Comparison of ENCODE assay signal across 2 cellular contexts in the genomic region with DNA sequence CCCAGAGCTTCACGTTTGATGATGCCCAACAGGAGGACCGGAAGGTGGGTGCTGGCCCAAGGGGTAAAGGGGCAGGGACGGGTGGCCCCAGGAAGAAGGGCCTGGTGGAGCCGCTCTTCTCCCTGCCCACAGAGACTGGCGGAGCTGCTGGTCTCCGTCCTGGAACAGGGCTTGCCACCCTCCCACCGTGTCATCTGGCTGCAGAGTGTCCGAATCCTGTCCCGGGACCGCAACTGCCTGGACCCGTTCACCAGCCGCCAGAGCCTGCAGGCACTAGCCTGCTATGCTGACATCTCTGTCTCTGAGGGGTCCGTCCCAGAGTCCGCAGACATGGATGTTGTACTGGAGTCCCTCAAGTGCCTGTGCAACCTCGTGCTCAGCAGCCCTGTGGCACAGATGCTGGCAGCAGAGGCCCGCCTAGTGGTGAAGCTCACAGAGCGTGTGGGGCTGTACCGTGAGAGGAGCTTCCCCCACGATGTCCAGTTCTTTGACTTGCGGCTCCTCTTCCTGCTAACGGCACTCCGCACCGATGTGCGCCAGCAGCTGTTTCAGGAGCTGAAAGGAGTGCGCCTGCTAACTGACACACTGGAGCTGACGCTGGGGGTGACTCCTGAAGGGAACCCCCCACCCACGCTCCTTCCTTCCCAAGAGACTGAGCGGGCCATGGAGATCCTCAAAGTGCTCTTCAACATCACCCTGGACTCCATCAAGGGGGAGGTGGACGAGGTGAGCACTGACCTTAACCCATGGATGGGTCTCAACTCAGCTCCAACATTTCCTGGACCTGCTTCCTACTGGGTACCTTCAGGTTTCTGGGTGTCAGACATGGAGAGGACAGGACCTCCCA.
TF ChIP-seq lines count a peak whose summit lies in the region.

No MANE protein-coding gene starts in this region.

TF ChIP-seq in H1, 55 proteins besides CTCF, POLR2A, EP300 and RAD21 (continues in another document):
- no peak for TF ChIP-seq YY1 (IDR thresholded peaks at IDR 0.05; ENCODE audit: low read depth, low read length)
- TF ChIP-seq KDM4A (IDR thresholded peaks at IDR 0.05; ENCODE audit: low read depth, low read length, severe bottlenecking) = no peak
- TF ChIP-seq SRF (IDR thresholded peaks at IDR 0.05; ENCODE audit: low read depth, low read length) = no peak
- TF ChIP-seq, protein P1, sequence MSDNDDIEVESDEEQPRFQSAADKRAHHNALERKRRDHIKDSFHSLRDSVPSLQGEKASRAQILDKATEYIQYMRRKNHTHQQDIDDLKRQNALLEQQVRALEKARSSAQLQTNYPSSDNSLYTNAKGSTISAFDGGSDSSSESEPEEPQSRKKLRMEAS (IDR thresholded peaks at IDR 0.05) = no peak
- TF ChIP-seq PHF8 (conservative IDR thresholded peaks at IDR 0.05; ENCODE audit: low read depth, low read length) = no peak
- TF ChIP-seq SP4 (IDR thresholded peaks at IDR 0.05; ENCODE audit: low read length) = no peak
- TF ChIP-seq RBBP5 (IDR thresholded peaks at IDR 0.05; ENCODE audit: borderline replicate concordance, low read depth, low read length) = no peak
- TF ChIP-seq, protein P2, sequence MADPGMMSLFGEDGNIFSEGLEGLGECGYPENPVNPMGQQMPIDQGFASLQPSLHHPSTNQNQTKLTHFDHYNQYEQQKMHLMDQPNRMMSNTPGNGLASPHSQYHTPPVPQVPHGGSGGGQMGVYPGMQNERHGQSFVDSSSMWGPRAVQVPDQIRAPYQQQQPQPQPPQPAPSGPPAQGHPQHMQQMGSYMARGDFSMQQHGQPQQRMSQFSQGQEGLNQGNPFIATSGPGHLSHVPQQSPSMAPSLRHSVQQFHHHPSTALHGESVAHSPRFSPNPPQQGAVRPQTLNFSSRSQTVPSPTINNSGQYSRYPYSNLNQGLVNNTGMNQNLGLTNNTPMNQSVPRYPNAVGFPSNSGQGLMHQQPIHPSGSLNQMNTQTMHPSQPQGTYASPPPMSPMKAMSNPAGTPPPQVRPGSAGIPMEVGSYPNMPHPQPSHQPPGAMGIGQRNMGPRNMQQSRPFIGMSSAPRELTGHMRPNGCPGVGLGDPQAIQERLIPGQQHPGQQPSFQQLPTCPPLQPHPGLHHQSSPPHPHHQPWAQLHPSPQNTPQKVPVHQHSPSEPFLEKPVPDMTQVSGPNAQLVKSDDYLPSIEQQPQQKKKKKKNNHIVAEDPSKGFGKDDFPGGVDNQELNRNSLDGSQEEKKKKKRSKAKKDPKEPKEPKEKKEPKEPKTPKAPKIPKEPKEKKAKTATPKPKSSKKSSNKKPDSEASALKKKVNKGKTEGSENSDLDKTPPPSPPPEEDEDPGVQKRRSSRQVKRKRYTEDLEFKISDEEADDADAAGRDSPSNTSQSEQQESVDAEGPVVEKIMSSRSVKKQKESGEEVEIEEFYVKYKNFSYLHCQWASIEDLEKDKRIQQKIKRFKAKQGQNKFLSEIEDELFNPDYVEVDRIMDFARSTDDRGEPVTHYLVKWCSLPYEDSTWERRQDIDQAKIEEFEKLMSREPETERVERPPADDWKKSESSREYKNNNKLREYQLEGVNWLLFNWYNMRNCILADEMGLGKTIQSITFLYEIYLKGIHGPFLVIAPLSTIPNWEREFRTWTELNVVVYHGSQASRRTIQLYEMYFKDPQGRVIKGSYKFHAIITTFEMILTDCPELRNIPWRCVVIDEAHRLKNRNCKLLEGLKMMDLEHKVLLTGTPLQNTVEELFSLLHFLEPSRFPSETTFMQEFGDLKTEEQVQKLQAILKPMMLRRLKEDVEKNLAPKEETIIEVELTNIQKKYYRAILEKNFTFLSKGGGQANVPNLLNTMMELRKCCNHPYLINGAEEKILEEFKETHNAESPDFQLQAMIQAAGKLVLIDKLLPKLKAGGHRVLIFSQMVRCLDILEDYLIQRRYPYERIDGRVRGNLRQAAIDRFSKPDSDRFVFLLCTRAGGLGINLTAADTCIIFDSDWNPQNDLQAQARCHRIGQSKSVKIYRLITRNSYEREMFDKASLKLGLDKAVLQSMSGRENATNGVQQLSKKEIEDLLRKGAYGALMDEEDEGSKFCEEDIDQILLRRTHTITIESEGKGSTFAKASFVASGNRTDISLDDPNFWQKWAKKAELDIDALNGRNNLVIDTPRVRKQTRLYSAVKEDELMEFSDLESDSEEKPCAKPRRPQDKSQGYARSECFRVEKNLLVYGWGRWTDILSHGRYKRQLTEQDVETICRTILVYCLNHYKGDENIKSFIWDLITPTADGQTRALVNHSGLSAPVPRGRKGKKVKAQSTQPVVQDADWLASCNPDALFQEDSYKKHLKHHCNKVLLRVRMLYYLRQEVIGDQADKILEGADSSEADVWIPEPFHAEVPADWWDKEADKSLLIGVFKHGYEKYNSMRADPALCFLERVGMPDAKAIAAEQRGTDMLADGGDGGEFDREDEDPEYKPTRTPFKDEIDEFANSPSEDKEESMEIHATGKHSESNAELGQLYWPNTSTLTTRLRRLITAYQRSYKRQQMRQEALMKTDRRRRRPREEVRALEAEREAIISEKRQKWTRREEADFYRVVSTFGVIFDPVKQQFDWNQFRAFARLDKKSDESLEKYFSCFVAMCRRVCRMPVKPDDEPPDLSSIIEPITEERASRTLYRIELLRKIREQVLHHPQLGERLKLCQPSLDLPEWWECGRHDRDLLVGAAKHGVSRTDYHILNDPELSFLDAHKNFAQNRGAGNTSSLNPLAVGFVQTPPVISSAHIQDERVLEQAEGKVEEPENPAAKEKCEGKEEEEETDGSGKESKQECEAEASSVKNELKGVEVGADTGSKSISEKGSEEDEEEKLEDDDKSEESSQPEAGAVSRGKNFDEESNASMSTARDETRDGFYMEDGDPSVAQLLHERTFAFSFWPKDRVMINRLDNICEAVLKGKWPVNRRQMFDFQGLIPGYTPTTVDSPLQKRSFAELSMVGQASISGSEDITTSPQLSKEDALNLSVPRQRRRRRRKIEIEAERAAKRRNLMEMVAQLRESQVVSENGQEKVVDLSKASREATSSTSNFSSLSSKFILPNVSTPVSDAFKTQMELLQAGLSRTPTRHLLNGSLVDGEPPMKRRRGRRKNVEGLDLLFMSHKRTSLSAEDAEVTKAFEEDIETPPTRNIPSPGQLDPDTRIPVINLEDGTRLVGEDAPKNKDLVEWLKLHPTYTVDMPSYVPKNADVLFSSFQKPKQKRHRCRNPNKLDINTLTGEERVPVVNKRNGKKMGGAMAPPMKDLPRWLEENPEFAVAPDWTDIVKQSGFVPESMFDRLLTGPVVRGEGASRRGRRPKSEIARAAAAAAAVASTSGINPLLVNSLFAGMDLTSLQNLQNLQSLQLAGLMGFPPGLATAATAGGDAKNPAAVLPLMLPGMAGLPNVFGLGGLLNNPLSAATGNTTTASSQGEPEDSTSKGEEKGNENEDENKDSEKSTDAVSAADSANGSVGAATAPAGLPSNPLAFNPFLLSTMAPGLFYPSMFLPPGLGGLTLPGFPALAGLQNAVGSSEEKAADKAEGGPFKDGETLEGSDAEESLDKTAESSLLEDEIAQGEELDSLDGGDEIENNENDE (IDR thresholded peaks at IDR 0.05; ENCODE audit: insufficient replicate concordance, low read length) = no peak
- TF ChIP-seq JUN (IDR thresholded peaks at IDR 0.05; ENCODE audit: low read depth, low read length) = no peak
- TF ChIP-seq CBX8 (IDR thresholded peaks at IDR 0.05; ENCODE audit: borderline replicate concordance, low read depth, low read length) = no peak
- no peak for TF ChIP-seq TAF7 (optimal IDR thresholded peaks at IDR 0.05; ENCODE audit: borderline replicate concordance, low read depth, low read length)
- no peak for TF ChIP-seq ASH2L (IDR thresholded peaks at IDR 0.05; ENCODE audit: low read length)
- no peak for TF ChIP-seq CBX5 (IDR thresholded peaks at IDR 0.05; ENCODE audit: low read depth, low read length)
- no peak for TF ChIP-seq CTBP2 (IDR thresholded peaks at IDR 0.05; ENCODE audit: borderline replicate concordance, insufficient read depth, insufficient read length, low read length)
- no peak for TF ChIP-seq SUZ12 (IDR thresholded peaks at IDR 0.05; ENCODE audit: low read length)
- no peak for TF ChIP-seq POU5F1 (IDR thresholded peaks at IDR 0.05; ENCODE audit: low read depth, low read length)
- TF ChIP-seq SIX5 (IDR thresholded peaks at IDR 0.05; ENCODE audit: low read depth, low read length) = no peak

TF ChIP-seq in neural cell, 6 proteins besides CTCF, POLR2A, EP300 and RAD21:
- TF ChIP-seq, protein P3, sequence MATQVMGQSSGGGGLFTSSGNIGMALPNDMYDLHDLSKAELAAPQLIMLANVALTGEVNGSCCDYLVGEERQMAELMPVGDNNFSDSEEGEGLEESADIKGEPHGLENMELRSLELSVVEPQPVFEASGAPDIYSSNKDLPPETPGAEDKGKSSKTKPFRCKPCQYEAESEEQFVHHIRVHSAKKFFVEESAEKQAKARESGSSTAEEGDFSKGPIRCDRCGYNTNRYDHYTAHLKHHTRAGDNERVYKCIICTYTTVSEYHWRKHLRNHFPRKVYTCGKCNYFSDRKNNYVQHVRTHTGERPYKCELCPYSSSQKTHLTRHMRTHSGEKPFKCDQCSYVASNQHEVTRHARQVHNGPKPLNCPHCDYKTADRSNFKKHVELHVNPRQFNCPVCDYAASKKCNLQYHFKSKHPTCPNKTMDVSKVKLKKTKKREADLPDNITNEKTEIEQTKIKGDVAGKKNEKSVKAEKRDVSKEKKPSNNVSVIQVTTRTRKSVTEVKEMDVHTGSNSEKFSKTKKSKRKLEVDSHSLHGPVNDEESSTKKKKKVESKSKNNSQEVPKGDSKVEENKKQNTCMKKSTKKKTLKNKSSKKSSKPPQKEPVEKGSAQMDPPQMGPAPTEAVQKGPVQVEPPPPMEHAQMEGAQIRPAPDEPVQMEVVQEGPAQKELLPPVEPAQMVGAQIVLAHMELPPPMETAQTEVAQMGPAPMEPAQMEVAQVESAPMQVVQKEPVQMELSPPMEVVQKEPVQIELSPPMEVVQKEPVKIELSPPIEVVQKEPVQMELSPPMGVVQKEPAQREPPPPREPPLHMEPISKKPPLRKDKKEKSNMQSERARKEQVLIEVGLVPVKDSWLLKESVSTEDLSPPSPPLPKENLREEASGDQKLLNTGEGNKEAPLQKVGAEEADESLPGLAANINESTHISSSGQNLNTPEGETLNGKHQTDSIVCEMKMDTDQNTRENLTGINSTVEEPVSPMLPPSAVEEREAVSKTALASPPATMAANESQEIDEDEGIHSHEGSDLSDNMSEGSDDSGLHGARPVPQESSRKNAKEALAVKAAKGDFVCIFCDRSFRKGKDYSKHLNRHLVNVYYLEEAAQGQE (IDR thresholded peaks at IDR 0.05; ENCODE audit: borderline replicate concordance) = no peak
- no peak for TF ChIP-seq POLR2AphosphoS5 (IDR thresholded peaks at IDR 0.05)
- TF ChIP-seq SMC3 (conservative IDR thresholded peaks at IDR 0.05; ENCODE audit: poor library complexity) = no peak
- TF ChIP-seq TAF1 (IDR thresholded peaks at IDR 0.05; ENCODE audit: low read depth) = no peak
